26 cellular contexts compared by ENCODE assay signal in genomic region chr16:16154292-16154951, GRCh38.
"Had no signal": no experiment of that assay in that cellular context is flagged by ENCODE, and none has a peak within 500 bp of the region (broad histone marks: within the 10 kb centered on the region; RNA-seq: fewer than 3 reads in every experiment).

No MANE protein-coding gene starts in this region.

- ATAC-seq: activated CD4-positive, alpha-beta T cell treated with anti-CD3 and anti-CD28 coated beads for 36 hours; activated CD8-positive, alpha-beta memory T cell treated with anti-CD3 and anti-CD28 coated beads, Interleukin-2, amount 10 ng/mL, durations not matched to agents 7 days and 5 days; activated CD8-positive, alpha-beta T cell treated with anti-CD3 and anti-CD28 coated beads, Interleukin-2, amount 10 ng/mL, durations not matched to agents 7 days and 5 days; activated naive CD8-positive, alpha-beta T cell treated with anti-CD3 and anti-CD28 coated beads, Interleukin-2, amount 50 U/mL, for 24 hours; heart right ventricle; psoas muscle had no signal

- DNase-seq: activated CD4-positive, alpha-beta T cell treated with anti-CD3 and anti-CD28 coated beads for 36 hours; activated CD4-positive, CD25-positive, alpha-beta regulatory T cell; activated CD8-positive, alpha-beta memory T cell treated with anti-CD3 and anti-CD28 coated beads, Interleukin-2, amount 10 ng/mL, durations not matched to agents 7 days and 5 days; activated CD8-positive, alpha-beta T cell treated with anti-CD3 and anti-CD28 coated beads, Interleukin-2, amount 10 ng/mL, durations not matched to agents 7 days and 5 days; activated naive CD8-positive, alpha-beta T cell treated with anti-CD3 and anti-CD28 coated beads, Interleukin-2, amount 50 U/mL, for 24 hours; activated T-cell treated with anti-CD3 and anti-CD28 coated beads, Interleukin-2, amount 50 U/mL, for 48 hours; amygdala; central memory CD4-positive, alpha-beta T cell; dermis blood vessel endothelial cell; effector CD4-positive, alpha-beta T cell; esophagus squamous epithelium; foreskin melanocyte; heart right ventricle; left ventricle myocardium inferior; mammary epithelial cell; ovary; psoas muscle; stimulated activated CD4-positive, alpha-beta T cell treated with anti-CD3 and anti-CD28 coated beads, Interleukin-15, amount 100 ng/mL, for 24 hours; stimulated activated CD4-positive, alpha-beta T cell treated with anti-CD3 and anti-CD28 coated beads, Interleukin-2, amount 100 ng/mL, for 24 hours; stimulated activated naive CD4-positive, alpha-beta T cell; SW 1271; T-helper 9 cell; trophoblast cell; uterus had no signal

- H3K27ac ChIP-seq: esophagus squamous epithelium, heart right ventricle, left ventricle myocardium inferior, neutrophil, ovary, psoas muscle, thoracic aorta, uterus had no signal

- H3K9me3 ChIP-seq: neutrophil, ovary, psoas muscle, thoracic aorta had no signal

- H3K4me3 ChIP-seq: esophagus squamous epithelium, heart right ventricle, left ventricle myocardium inferior, ovary, psoas muscle, thoracic aorta, uterus had no signal

- H3K36me3 ChIP-seq: esophagus squamous epithelium, heart right ventricle, left ventricle myocardium inferior, ovary, thoracic aorta, uterus had no signal

- H3K27me3 ChIP-seq: esophagus squamous epithelium, heart right ventricle, neutrophil, ovary, uterus had no signal
